ENCODE assay signal across 8 cellular contexts in genomic region chr6:85405175-85405852, GRCh38. TPM values are rescaled to one million over a fixed set of nuclear protein-coding genes. Genes with fewer than 3 reads are reported as not detected.
DNase-seq lines count a peak whose midpoint lies in the region; ATAC-seq, FAIRE-seq and TF ChIP-seq lines count a peak whose summit lies in the region.

No MANE protein-coding gene starts in this region.

- 0% methylated on average over 3 of the region's 3 CpGs for WGBS in HepG2 (ENCODE audit: low lambda C conversion rate)

- POLR2A ChIA-PET in CD8-positive, alpha-beta memory T cell (lab: Charles Lee), result interaction anchor here (1.7 kb wide), 1 partner anchor 56 kb away, joined by 8 read pairs; no protein-coding TSS in a partner anchor
- POLR2A ChIA-PET in HepG2 (lab: Yijun Ruan, JAX), result interaction anchor here (0.6 to 3.3 kb wide), 18 partner anchors 9 to 1785 kb away, joined by 3 to 99 read pairs (median 6); partner anchors contain the start of genes NT5E and SYNCRIP

- peak in 1 of 2 experiments; percentile 97; a peak in 3 of 4 replicates for TF ChIP-seq EP300 in HepG2 (IDR thresholded peaks at IDR 0.05; ENCODE audit: low read depth in 2 of 2, low read length in 2 of 2)
- TF ChIP-seq EP300 in HepG2 (CRISPR knock-in tag; IDR thresholded peaks at IDR 0.05; ENCODE audit: borderline replicate concordance), result peak; percentile 78

- no peaks in the 10 kb centered on the region for H4K20me1 ChIP-seq in HepG2 (ENCODE audit: insufficient read depth, low read length)

- H3K27me3 Mint-ChIP-seq in CD8-positive, alpha-beta memory T cell, result no peaks in the 10 kb centered on the region

- no peaks in the 10 kb centered on the region for H3K36me3 ChIP-seq in CD8-positive, alpha-beta memory T cell (ENCODE audit: insufficient read depth, low read length)
- H3K36me3 ChIP-seq in Peyer's patch (no peaks in the 10 kb centered on the region), HepG2 (replicated peaks in 1 of 2; ENCODE audit: control insufficient read depth in 1 of 2, insufficient read depth in 2 of 2, low read length in 2 of 2) (no peaks in the 10 kb centered on the region)

- CTCF ChIA-PET in CD8-positive, alpha-beta memory T cell (lab: Charles Lee), result interaction anchor here (0.9 to 2.2 kb wide), 5 partner anchors 9 to 77 kb away, joined by 3 to 10 read pairs (median 6); partner anchors contain the start of gene NT5E
- CTCF ChIA-PET in HepG2 (lab: Yijun Ruan, JAX; ENCODE audit: low intra/inter-chr PET ratio, low total read pairs), result no interaction called here

- peak overlapping the region in 4 of 7 donors; percentile 1 to 43 (median 30) for H3K4me3 Mint-ChIP-seq in CD8-positive, alpha-beta memory T cell

- no peak overlapping the region for H3K27ac ChIP-seq in CD8-positive, alpha-beta memory T cell (ENCODE audit: low read depth, low read length)
- peak overlapping the region in 3 of 4 donors; percentile 55 to 77 (median 77) for H3K27ac ChIP-seq in Peyer's patch
- H3K27ac ChIP-seq in HepG2 (ENCODE audit: extremely low read length, insufficient read depth, low read length), result peak overlapping the region; percentile 98

- TF ChIP-seq CTCF in Peyer's patch (IDR thresholded peaks at IDR 0.05) (no peak), HepG2 (CRISPR knock-in tag; IDR thresholded peaks at IDR 0.05) (no peak)

- intact Hi-C loops in HepG2 (cut with micrococcal nuclease; ENCODE audit: unreplicated experiment), result loop anchor here (1.0 to 2.0 kb wide), 4 partner anchors 15 to 78 kb away; partner anchors contain the start of gene NT5E

- H2AFZ ChIP-seq in HepG2 (ENCODE audit: low read length), result no peak overlapping the region

- no peaks in the 10 kb centered on the region for H3K4me1 ChIP-seq in CD8-positive, alpha-beta memory T cell (ENCODE audit: insufficient read depth, low read length)
- peaks cover 0 to 47% (median 0%) of the 10 kb centered on the region in 4 donors for H3K4me1 ChIP-seq in Peyer's patch
- peaks cover 98% of the 10 kb centered on the region for H3K4me1 ChIP-seq in HepG2 (ENCODE audit: insufficient read depth, low read length)

- DNase-seq in CD8-positive, alpha-beta memory T cell, result peak in 1 of 5 donors; percentile 15
- DNase-seq in Peyer's patch, result peak in 2 of 3 donors; percentile 56 to 57
- peak; percentile 98 for DNase-seq in HepG2 (ENCODE audit: low spot score)
- no peak for DNase-seq in NCI-H748 treated with DMSO at 0.1 percent for 48 hours (lab: John Stamatoyannopoulos, UW)
- DNase-seq in ureter (ENCODE audit: low spot score), result no peak
- DNase-seq in erythroblast (lab: John Stamatoyannopoulos, UW), result no peak

- H3K4me1 Mint-ChIP-seq in CD8-positive, alpha-beta memory T cell, result peaks cover 38 to 72% (median 58%) of the 10 kb centered on the region in 3 donors

- peak; percentile 26; the same call in 1 of the 2 replicates for TF ChIP-seq RAD21 in HepG2 (CRISPR knock-in tag; IDR thresholded peaks at IDR 0.05)

- ATAC-seq in GM21619 (IDR thresholded peaks at IDR 0.05; ENCODE audit: unreplicated experiment) (peak; percentile 67), HepG2 (peak; percentile 97), GM21529 (IDR thresholded peaks at IDR 0.05; ENCODE audit: unreplicated experiment) (no peak)

- in situ Hi-C loops in HepG2 (cut with HindIII; ENCODE audit: extremely low pct_ligation_motif_present, low pct_unique_long_range_greater_than_20kb), result loop anchor here (5.0 kb wide), 1 partner anchor 37 kb away; no protein-coding TSS in a partner anchor

- no peaks in the 10 kb centered on the region for H3K9me3 Mint-ChIP-seq in CD8-positive, alpha-beta memory T cell

- no peaks in the 10 kb centered on the region for H3K9me3 ChIP-seq in CD8-positive, alpha-beta memory T cell (ENCODE audit: low read length)
- H3K9me3 ChIP-seq in Peyer's patch (no peaks in the 10 kb centered on the region), HepG2 (ENCODE audit: low read length) (no peaks in the 10 kb centered on the region)

- H3K9ac ChIP-seq in HepG2 (ENCODE audit: insufficient read depth, low read depth, low read length), result peak overlapping the region; percentile 82

- H3K27ac Mint-ChIP-seq in CD8-positive, alpha-beta memory T cell, result peak overlapping the region in 7 of 8 donors; percentile 23 to 90 (median 81)

- no peaks in the 10 kb centered on the region for H3K27me3 ChIP-seq in CD8-positive, alpha-beta memory T cell (ENCODE audit: insufficient read depth, low read length, poor library complexity, severe bottlenecking)
- H3K27me3 ChIP-seq in Peyer's patch, result no peaks in the 10 kb centered on the region
- no peaks in the 10 kb centered on the region for H3K27me3 ChIP-seq in HepG2 (ENCODE audit: control insufficient read depth in 1 of 2, insufficient read depth in 2 of 2, low read length in 2 of 2)

- peak overlapping the region; percentile 96 for H3K4me2 ChIP-seq in HepG2 (ENCODE audit: low read depth, low read length)

- H3K79me2 ChIP-seq in HepG2 (ENCODE audit: insufficient read depth, low read length), result no peaks in the 10 kb centered on the region

- FAIRE-seq in HepG2 (lab: Jason Lieb, UNC), result peak; percentile 82

- no peak for TF ChIP-seq POLR2A in Peyer's patch (IDR thresholded peaks at IDR 0.05)
- TF ChIP-seq POLR2A in HepG2 (IDR thresholded peaks at IDR 0.05; ENCODE audit: insufficient read depth in 1 of 2, low read depth in 2 of 2, low read length in 2 of 2), result peak; percentile 66 to 67
- TF ChIP-seq POLR2A in erythroblast (IDR thresholded peaks at IDR 0.05; ENCODE audit: low read length), result no peak

- no peak overlapping the region for H3K4me3 ChIP-seq in CD8-positive, alpha-beta memory T cell (ENCODE audit: low read length)
- H3K4me3 ChIP-seq in Peyer's patch, result no peak overlapping the region
- peak overlapping the region; percentile 26 to 65 (median 45) for H3K4me3 ChIP-seq in HepG2 (replicated peaks in 1 of 3; ENCODE audit: insufficient read depth in 1 of 3, low read depth in 2 of 3, low read length in 3 of 3)

- BruUV-seq in HepG2 (replicated peaks; lab: Mats Ljungman, UMichigan), result no TSS peak

- no peaks in the 10 kb centered on the region for H3K36me3 Mint-ChIP-seq in CD8-positive, alpha-beta memory T cell

RNA-seq across cellular contexts. Expression of gene NT5E, which starts 44.6 kb away (rescaled TPM):
- 10 to 100 TPM; 14.8 to 15.4 TPM for total RNA-seq in CD8-positive, alpha-beta memory T cell
- 32.7 TPM for polyA plus RNA-seq in CD8-positive, alpha-beta memory T cell
- total RNA-seq in Peyer's patch, result 10 to 100 TPM; 14.7 to 40.6 (median 22.7) TPM
- 6.4 and 9.5 TPM in 2 replicates for total RNA-seq in HepG2 (2016; rRNA removed; fragmentation: Illumina TruSeq; extraction: Trizol)
- 2.7 and 3.2 TPM in 2 replicates for total RNA-seq in HepG2 (2016; cell fraction: cytosol; rRNA removed; fragmentation: Illumina TruSeq; extraction: Trizol; ENCODE audit: low read depth)
- total RNA-seq in HepG2 (2016; cell fraction: insoluble cytoplasmic fraction; rRNA removed; fragmentation: Illumina TruSeq; extraction: Trizol), result 6.5 and 9.4 TPM in 2 replicates
- total RNA-seq in HepG2 (2016; cell fraction: membrane; rRNA removed; fragmentation: Illumina TruSeq; extraction: Trizol), result 4.5 and 4.6 TPM in 2 replicates
- total RNA-seq in HepG2 (2016; cell fraction: nucleus; rRNA removed; fragmentation: Illumina TruSeq; extraction: Trizol), result 11.7 and 12.4 TPM in 2 replicates
- polyA plus RNA-seq in HepG2 (2011; rRNA removed), result 33.0 and 40.6 TPM in 2 replicates
- polyA plus RNA-seq in HepG2 (2011; cell fraction: cytosol; rRNA removed), result 28.1 and 33.2 TPM in 2 replicates
- polyA plus RNA-seq in HepG2 (2011; cell fraction: nucleus; rRNA removed), result 38.4 and 39.5 TPM in 2 replicates
- 41.1 and 41.9 TPM in 2 replicates for polyA plus RNA-seq in HepG2 (2012)
- polyA plus RNA-seq in HepG2 (2016; cell fraction: cytosol; fragmentation: Illumina TruSeq; extraction: Trizol; ENCODE audit: low read depth), result 1.8 and 3.1 TPM in 2 replicates
- 5.9 and 6.0 TPM in 2 replicates for polyA plus RNA-seq in HepG2 (2016; cell fraction: insoluble cytoplasmic fraction; fragmentation: Illumina TruSeq; extraction: Trizol; ENCODE audit: low read depth)
- polyA plus RNA-seq in HepG2 (2016; cell fraction: membrane; fragmentation: Illumina TruSeq; extraction: Trizol; ENCODE audit: low read depth), result 3.5 and 3.7 TPM in 2 replicates
- polyA plus RNA-seq in HepG2 (2016; cell fraction: nucleus; fragmentation: Illumina TruSeq; extraction: Trizol; ENCODE audit: insufficient read depth, low read depth), result 12.7 and 12.8 TPM in 2 replicates
- polyA minus RNA-seq in HepG2 (2011; rRNA and poly(A)+ RNA removed; ENCODE audit: low replicate concordance), result 4.8 and 51.2 TPM in 2 replicates
- 40.8 and 61.8 TPM in 2 replicates for polyA minus RNA-seq in HepG2 (2011; cell fraction: cytosol; rRNA and poly(A)+ RNA removed)
- polyA minus RNA-seq in HepG2 (2011; cell fraction: nucleus; rRNA and poly(A)+ RNA removed), result 27.0 and 35.1 TPM in 2 replicates
- total RNA-seq in ureter, result 22.8 TPM

Comparison
In these comparisons a context has a peak if more than half of its experiments do, and no peak if none do; other contexts are left out.
1. DNase-seq: peak in Peyer's patch (2 of 3) and HepG2 (single experiment); none in NCI-H748 treated with DMSO at 0.1 percent for 48 hours (single experiment), ureter (single experiment) and erythroblast (0 of 2).
2. H3K4me3 ChIP-seq: peak in HepG2 (3 of 3); none in CD8-positive, alpha-beta memory T cell (single experiment) and Peyer's patch (0 of 4).
3. POLR2A ChIP-seq: peak in HepG2 (2 of 2); none in Peyer's patch (0 of 2) and erythroblast (single experiment).